Comparison of ENCODE assay signal across 23 cellular contexts in the genomic region with DNA sequence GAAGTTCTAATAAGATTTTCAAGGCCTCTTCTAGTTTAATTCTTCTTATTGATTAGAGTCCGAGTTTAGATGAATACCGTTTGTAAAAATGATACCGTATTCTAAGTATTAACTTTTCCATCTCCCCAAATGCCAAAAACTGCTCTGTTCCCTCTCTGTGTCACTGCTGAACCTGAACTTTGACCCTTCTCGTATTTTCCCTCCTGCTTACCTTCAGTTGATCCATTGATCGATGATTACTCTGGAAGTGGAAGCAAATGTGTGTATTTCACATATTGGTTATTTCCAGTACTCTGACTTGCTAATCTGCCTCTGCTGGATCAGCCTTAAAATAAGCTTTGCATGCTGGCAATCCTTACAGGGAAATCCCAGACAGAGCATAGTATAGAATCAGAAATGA.
A peak's percentile ranks its signal among the peaks of the same experiment; 100 is the strongest.
DNase-seq lines count a peak whose midpoint lies in the region; ATAC-seq, FAIRE-seq and TF ChIP-seq lines count a peak whose summit lies in the region.
"Had no signal": no experiment of that assay in that cellular context is flagged by ENCODE, and none has a peak within 500 bp of the region (broad histone marks: within the 10 kb centered on the region; RNA-seq: fewer than 3 reads in every experiment).

No MANE protein-coding gene starts in this region.

- H3K9me3 ChIP-seq in liver (ENCODE audit: control insufficient read depth in 4 of 4, low read length in 3 of 4) (no peaks in the 10 kb centered on the region), HepG2 (ENCODE audit: low read length) (no peaks in the 10 kb centered on the region), small intestine (ENCODE audit: control insufficient read depth, low read depth) (no peaks in the 10 kb centered on the region)
- H3K9me3 ChIP-seq: BLaER1 had no signal

- CTCF ChIA-PET in HepG2 (lab: Yijun Ruan, JAX; ENCODE audit: low intra/inter-chr PET ratio, low total read pairs) = no interaction called here

- no peak for TF ChIP-seq EP300 in HepG2 (IDR thresholded peaks at IDR 0.05; ENCODE audit: low read depth in 2 of 2, low read length in 2 of 2)
- no peak for TF ChIP-seq EP300 in HepG2 (CRISPR knock-in tag; IDR thresholded peaks at IDR 0.05; ENCODE audit: borderline replicate concordance)

- H3K27me3 ChIP-seq in liver (ENCODE audit: control insufficient read depth in 4 of 4, insufficient read depth in 4 of 4, low read length in 3 of 4) (no peaks in the 10 kb centered on the region), HepG2 (ENCODE audit: control insufficient read depth in 1 of 2, insufficient read depth in 2 of 2, low read length in 2 of 2) (no peaks in the 10 kb centered on the region), small intestine (ENCODE audit: control insufficient read depth in 2 of 2, insufficient read depth in 2 of 2, low read length in 2 of 2) (no peaks in the 10 kb centered on the region)
- H3K27me3 ChIP-seq: BLaER1 had no signal

- H3K4me3 ChIP-seq in liver (ENCODE audit: low read depth in 1 of 3, low read length in 3 of 3) (no peak overlapping the region), HepG2 (replicated peaks in 1 of 3; ENCODE audit: insufficient read depth in 1 of 3, low read depth in 2 of 3, low read length in 3 of 3) (no peak overlapping the region), small intestine (ENCODE audit: low read depth in 1 of 2, low read length in 2 of 2) (no peak overlapping the region)
- H3K4me3 ChIP-seq: BLaER1, GM12878, GM23338 had no signal

- H3K27me3 Mint-ChIP-seq in progenitor cell of endocrine pancreas = no peaks in the 10 kb centered on the region
- H3K27me3 Mint-ChIP-seq: B cell; CD4-positive, CD25-positive, alpha-beta regulatory T cell had no signal

- H3K4me1 Mint-ChIP-seq in progenitor cell of endocrine pancreas (ENCODE audit: low read depth) = peaks cover 10% of the 10 kb centered on the region
- H3K4me1 Mint-ChIP-seq: B cell, GM23338, H9 had no signal

- H3K27ac ChIP-seq in liver (ENCODE audit: low read depth in 1 of 2, low read length in 2 of 2) (peak overlapping the region; percentile 72 to 79), HepG2 (ENCODE audit: extremely low read length, insufficient read depth, low read length) (no peak overlapping the region), small intestine (ENCODE audit: low read depth in 1 of 2, low read length in 1 of 2) (peak overlapping the region in 1 of 2 donors; percentile 32)
- H3K27ac ChIP-seq: 22Rv1, BLaER1, C4-2B had no signal

- no TSS peak for BruUV-seq in HepG2 (replicated peaks; lab: Mats Ljungman, UMichigan)

- H3K36me3 Mint-ChIP-seq in progenitor cell of endocrine pancreas (ENCODE audit: insufficient read depth) = peaks cover 30% of the 10 kb centered on the region

- TF ChIP-seq RAD21 in liver (IDR thresholded peaks at IDR 0.05) = peak; percentile 12 to 59
- no peak for TF ChIP-seq RAD21 in HepG2 (CRISPR knock-in tag; IDR thresholded peaks at IDR 0.05)

- H3K4me1 ChIP-seq in liver (ENCODE audit: control insufficient read depth in 4 of 4, insufficient read depth in 4 of 4, low read length in 3 of 4) (peaks cover 6 to 21% (median 12%) of the 10 kb centered on the region in 4 donors), HepG2 (ENCODE audit: insufficient read depth, low read length) (peaks cover 11% of the 10 kb centered on the region), small intestine (ENCODE audit: control insufficient read depth in 2 of 2, insufficient read depth in 1 of 2, low read depth in 1 of 2, low read length in 1 of 2) (peaks cover 0 to 2% of the 10 kb centered on the region in 2 donors)

- in situ Hi-C loops in HepG2 (cut with HindIII; ENCODE audit: extremely low pct_ligation_motif_present, low pct_unique_long_range_greater_than_20kb) = no loop called here

- TF ChIP-seq POLR2A in HepG2 (IDR thresholded peaks at IDR 0.05; ENCODE audit: insufficient read depth in 1 of 2, low read depth in 2 of 2, low read length in 2 of 2) = no peak

- DNase-seq in HepG2 (ENCODE audit: low spot score) (no peak), progenitor cell of endocrine pancreas (ENCODE audit: low spot score, unreplicated experiment) (no peak), small intestine (peak; percentile 15), ecto neural progenitor cell (ENCODE audit: low spot score) (no peak)
- no peak for DNase-seq in stimulated activated CD4-positive, alpha-beta T cell treated with anti-CD3 and anti-CD28 coated beads, Interleukin-4, amount 100 ng/mL, for 1 hour
- DNase-seq: CD4-positive, CD25-positive, alpha-beta regulatory T cell; CD8-positive, alpha-beta T cell; DMS 273 treated with DMSO at 0.1 percent for 48 hours; DMS79; EL; GDM1; H9 had no signal

- POLR2A ChIA-PET in HepG2 (lab: Yijun Ruan, JAX) = no interaction called here

- peak overlapping the region; percentile 4 for H3K27ac Mint-ChIP-seq in progenitor cell of endocrine pancreas
- H3K27ac Mint-ChIP-seq: B cell; CD4-positive, CD25-positive, alpha-beta regulatory T cell; CD8-positive, alpha-beta T cell; GM23338; H9 had no signal

- H3K4me3 Mint-ChIP-seq in progenitor cell of endocrine pancreas (ENCODE audit: low read depth) = no peak overlapping the region
- H3K4me3 Mint-ChIP-seq: B cell; CD4-positive, CD25-positive, alpha-beta regulatory T cell; CD8-positive, alpha-beta T cell; GM23338; H9 had no signal

- H3K9me3 Mint-ChIP-seq in progenitor cell of endocrine pancreas (ENCODE audit: low read depth) = no peaks in the 10 kb centered on the region
- H3K9me3 Mint-ChIP-seq: CD4-positive, CD25-positive, alpha-beta regulatory T cell; CD8-positive, alpha-beta T cell; GM23338; H9 had no signal

- H3K9ac ChIP-seq in liver (ENCODE audit: low read depth in 1 of 2, low read length in 2 of 2) (peak overlapping the region; percentile 3 to 53), HepG2 (ENCODE audit: insufficient read depth, low read depth, low read length) (no peak overlapping the region)
- H3K9ac ChIP-seq: BLaER1 had no signal

- TF ChIP-seq CTCF in liver (IDR thresholded peaks at IDR 0.05; ENCODE audit: low read depth, low read length, missing input control) (no peak), HepG2 (CRISPR knock-in tag; IDR thresholded peaks at IDR 0.05) (no peak), progenitor cell of endocrine pancreas (IDR thresholded peaks at IDR 0.05; ENCODE audit: unreplicated experiment) (no peak)

- H3K36me3 ChIP-seq in liver (ENCODE audit: control insufficient read depth in 4 of 4, insufficient read depth in 3 of 4, low read depth in 1 of 4, low read length in 3 of 4) (peaks cover 3 to 14% (median 10%) of the 10 kb centered on the region in 4 donors), HepG2 (replicated peaks in 1 of 2; ENCODE audit: control insufficient read depth in 1 of 2, insufficient read depth in 2 of 2, low read length in 2 of 2) (peaks cover 17 to 47% of the 10 kb centered on the region in 2 experiments), small intestine (ENCODE audit: control insufficient read depth in 2 of 2, insufficient read depth in 2 of 2, low read length in 2 of 2) (peaks cover 2 to 3% of the 10 kb centered on the region in 2 donors)

- no peak overlapping the region for H2AFZ ChIP-seq in HepG2 (ENCODE audit: low read length)
- H2AFZ ChIP-seq: GM23338 had no signal

- no peak overlapping the region for H3K4me2 ChIP-seq in HepG2 (ENCODE audit: low read depth, low read length)
- H3K4me2 ChIP-seq: BLaER1, GM23338 had no signal

- WGBS in liver = 29% methylated on average over 5 of the region's 5 CpGs
- WGBS in HepG2 (ENCODE audit: low lambda C conversion rate) = 86% methylated on average over 5 of the region's 5 CpGs
- WGBS in small intestine, 3 donors = 45 to 80% (median 56%) methylated on average over 5 of the region's 5 CpGs

- H4K20me1 ChIP-seq in HepG2 (ENCODE audit: insufficient read depth, low read length) = no peaks in the 10 kb centered on the region
- H4K20me1 ChIP-seq: BLaER1 had no signal

- FAIRE-seq in HepG2 (lab: Jason Lieb, UNC) (no peak), small intestine (lab: Jason Lieb, UNC) (no peak)
- FAIRE-seq: A204.1, D721Med, GM12878, GM18507 had no signal

- ATAC-seq in HepG2 = no peak
- ATAC-seq: CD8-positive, alpha-beta T cell; GM12878; GM23338; HCT116 had no signal

- no peaks in the 10 kb centered on the region for H3K79me2 ChIP-seq in HepG2 (ENCODE audit: insufficient read depth, low read length)

- intact Hi-C loops in HepG2 (cut with micrococcal nuclease; ENCODE audit: unreplicated experiment) = no loop called here

TF ChIP-seq in liver, 16 proteins besides CTCF, POLR2A, EP300 and RAD21 (continues in another document):
- TF ChIP-seq FOXA1 (IDR thresholded peaks at IDR 0.05) = no peak

TF ChIP-seq in HepG2, 621 proteins besides CTCF, POLR2A, EP300 and RAD21:
- TF ChIP-seq, protein P1, sequence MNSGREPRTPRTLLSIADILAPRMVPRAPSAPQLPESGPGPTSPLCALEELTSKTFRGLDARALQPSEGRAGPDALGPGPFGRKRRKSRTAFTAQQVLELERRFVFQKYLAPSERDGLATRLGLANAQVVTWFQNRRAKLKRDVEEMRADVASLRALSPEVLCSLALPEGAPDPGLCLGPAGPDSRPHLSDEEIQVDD (CRISPR knock-in tag; IDR thresholded peaks at IDR 0.05; ENCODE audit: borderline replicate concordance) = no peak
- TF ChIP-seq FOXA3 (CRISPR knock-in tag; IDR thresholded peaks at IDR 0.05) (no peak), ZNF660 (CRISPR knock-in tag; IDR thresholded peaks at IDR 0.05; ENCODE audit: borderline replicate concordance, low read depth) (no peak), YEATS4 (CRISPR knock-in tag; IDR thresholded peaks at IDR 0.05; ENCODE audit: borderline replicate concordance) (no peak), KLF6 (CRISPR knock-in tag; IDR thresholded peaks at IDR 0.05) (no peak), ZBTB7A (CRISPR knock-in tag; IDR thresholded peaks at IDR 0.05) (no peak)
- TF ChIP-seq, protein P2, sequence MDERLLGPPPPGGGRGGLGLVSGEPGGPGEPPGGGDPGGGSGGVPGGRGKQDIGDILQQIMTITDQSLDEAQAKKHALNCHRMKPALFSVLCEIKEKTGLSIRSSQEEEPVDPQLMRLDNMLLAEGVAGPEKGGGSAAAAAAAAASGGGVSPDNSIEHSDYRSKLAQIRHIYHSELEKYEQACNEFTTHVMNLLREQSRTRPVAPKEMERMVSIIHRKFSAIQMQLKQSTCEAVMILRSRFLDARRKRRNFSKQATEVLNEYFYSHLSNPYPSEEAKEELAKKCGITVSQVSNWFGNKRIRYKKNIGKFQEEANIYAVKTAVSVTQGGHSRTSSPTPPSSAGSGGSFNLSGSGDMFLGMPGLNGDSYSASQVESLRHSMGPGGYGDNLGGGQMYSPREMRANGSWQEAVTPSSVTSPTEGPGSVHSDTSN (CRISPR knock-in tag; IDR thresholded peaks at IDR 0.05) = no peak
- TF ChIP-seq, protein P3, sequence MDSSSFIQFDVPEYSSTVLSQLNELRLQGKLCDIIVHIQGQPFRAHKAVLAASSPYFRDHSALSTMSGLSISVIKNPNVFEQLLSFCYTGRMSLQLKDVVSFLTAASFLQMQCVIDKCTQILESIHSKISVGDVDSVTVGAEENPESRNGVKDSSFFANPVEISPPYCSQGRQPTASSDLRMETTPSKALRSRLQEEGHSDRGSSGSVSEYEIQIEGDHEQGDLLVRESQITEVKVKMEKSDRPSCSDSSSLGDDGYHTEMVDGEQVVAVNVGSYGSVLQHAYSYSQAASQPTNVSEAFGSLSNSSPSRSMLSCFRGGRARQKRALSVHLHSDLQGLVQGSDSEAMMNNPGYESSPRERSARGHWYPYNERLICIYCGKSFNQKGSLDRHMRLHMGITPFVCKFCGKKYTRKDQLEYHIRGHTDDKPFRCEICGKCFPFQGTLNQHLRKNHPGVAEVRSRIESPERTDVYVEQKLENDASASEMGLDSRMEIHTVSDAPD (CRISPR knock-in tag; IDR thresholded peaks at IDR 0.05) = no peak
